27 cellular contexts compared by ENCODE assay signal in genomic region chr10:81200801-81201200, GRCh38.
"Had no signal": no experiment of that assay in that cellular context is flagged by ENCODE, and none has a peak within 500 bp of the region (broad histone marks: within the 10 kb centered on the region; RNA-seq: fewer than 3 reads in every experiment).

No MANE protein-coding gene starts in this region.

- H3K9me3 ChIP-seq: suprapubic skin, testis, thoracic aorta, thyroid gland, tibial artery, tibial nerve, transverse colon, upper lobe of left lung, upper lobe of right lung, uterus, vagina had no signal

- H3K4me1 ChIP-seq: stomach, suprapubic skin, testis, thyroid gland, tibial artery, tibial nerve, transverse colon, upper lobe of left lung, upper lobe of right lung, uterus, vagina had no signal

- H3K27ac ChIP-seq: stomach, suprapubic skin, testis, thoracic aorta, thyroid gland, tibial artery, tibial nerve, transverse colon, upper lobe of left lung, upper lobe of right lung, uterus, vagina had no signal

- ATAC-seq: stimulated activated effector memory CD8-positive, alpha-beta T cell treated with anti-CD3 and anti-CD28 coated beads, Interleukin-12 subunit alpha, Interleukin-12 subunit beta, amount 100 ng/mL, for 72 hours; stimulated activated memory B cell treated with anti-CD40 and anti-IgM and Interleukin-4, amounts not matched to agents 10 μg/mL and 1 μg/mL and 100 μg/mL, for 72 hours; stimulated activated naive B cell treated with anti-CD40 and anti-IgM and Interleukin-4, amounts not matched to agents 10 μg/mL and 1 μg/mL and 100 μg/mL, for 72 hours; stimulated activated naive CD8-positive, alpha-beta T cell treated with anti-CD3 and anti-CD28 coated beads, Interleukin-15, amount 100 ng/mL, for 72 hours; stimulated activated naive CD8-positive, alpha-beta T cell treated with anti-CD3 and anti-CD28 coated beads, Interleukin-15, Interleukin-2, amounts not matched to agents 100 U/mL and 50 U/mL, for 24 hours; upper lobe of right lung had no signal

- FAIRE-seq: urothelium cell line had no signal

- H3K36me3 ChIP-seq: stomach, suprapubic skin, thoracic aorta, thyroid gland, tibial artery, tibial nerve, transverse colon, upper lobe of left lung, upper lobe of right lung, uterus, vagina had no signal

- DNase-seq: stimulated activated CD4-positive, alpha-beta T cell treated with anti-CD3 and anti-CD28 coated beads, Interleukin-2, amount 100 ng/mL, for 48 hours; stimulated activated CD4-positive, alpha-beta T cell treated with anti-CD3 and anti-CD28 coated beads, Interleukin-4, amount 100 ng/mL, for 1 hour; stimulated activated CD4-positive, alpha-beta T cell treated with anti-CD3 and anti-CD28 coated beads, Interleukin-4, amount 100 ng/mL, for 24 hours; stimulated activated CD4-positive, alpha-beta T cell treated with anti-CD3 and anti-CD28 coated beads, Interleukin-4, amount 100 ng/mL, for 4 hours; stimulated activated CD8-positive, alpha-beta memory T cell treated with anti-CD3 and anti-CD28 coated beads, Interleukin-4, amount 100 ng/mL, for 48 hours; stimulated activated naive B cell treated with anti-CD40 and anti-IgM and Interleukin-4, amounts not matched to agents 10 μg/mL and 1 μg/mL and 100 μg/mL, for 72 hours; stimulated activated naive CD4-positive, alpha-beta T cell; stimulated activated naive CD4-positive, alpha-beta T cell treated with Interleukin-2 at 50 U/mL for 16 hours; stimulated activated naive CD8-positive, alpha-beta T cell treated with anti-CD3 and anti-CD28 coated beads, Interleukin-15, amount 100 ng/mL, for 72 hours; stimulated activated naive CD8-positive, alpha-beta T cell treated with anti-CD3 and anti-CD28 coated beads, Interleukin-15, Interleukin-2, amounts not matched to agents 100 U/mL and 50 U/mL, for 24 hours; stomach; substantia nigra; testis; thyroid gland; tibial artery; transverse colon; trophoblast cell; upper lobe of left lung; upper lobe of right lung; uterus had no signal

- H3K27me3 ChIP-seq: stomach, suprapubic skin, testis, thyroid gland, tibial artery, tibial nerve, transverse colon, upper lobe of left lung, upper lobe of right lung, uterus, vagina had no signal

- H3K4me3 ChIP-seq: stomach, suprapubic skin, testis, thoracic aorta, thyroid gland, tibial artery, tibial nerve, transverse colon, upper lobe of left lung, upper lobe of right lung, uterus, vagina had no signal
